ENCODE assay signal across 1 cellular context in genomic region chr14:92352158-92352985, GRCh38.
TF ChIP-seq lines count a peak whose summit lies in the region.

No MANE protein-coding gene starts in this region.

TF ChIP-seq in GM12878, 131 proteins besides CTCF, POLR2A, EP300 and RAD21 (continued from another document):
- no peak for TF ChIP-seq CEBPZ (IDR thresholded peaks at IDR 0.05; ENCODE audit: low read depth, low read length)
- no peak for TF ChIP-seq USF1 (IDR thresholded peaks at IDR 0.05; ENCODE audit: borderline replicate concordance, extremely low read length, insufficient read depth, low read depth, low read length)
- no peak for TF ChIP-seq SMARCA5 (IDR thresholded peaks at IDR 0.05)
- no peak for TF ChIP-seq HDGF (IDR thresholded peaks at IDR 0.05)
- TF ChIP-seq KLF5 (IDR thresholded peaks at IDR 0.05; ENCODE audit: partially characterized antibody) = no peak
- TF ChIP-seq PAX8 (IDR thresholded peaks at IDR 0.05) = no peak
- peak; percentile 47; the same call in 1 of the 2 replicates for TF ChIP-seq SMC3 (IDR thresholded peaks at IDR 0.05; ENCODE audit: borderline replicate concordance, low read length)
- TF ChIP-seq NRF1 (conservative IDR thresholded peaks at IDR 0.05; ENCODE audit: low read depth, low read length) = no peak
- TF ChIP-seq PML (IDR thresholded peaks at IDR 0.05; ENCODE audit: low read length) = no peak
- TF ChIP-seq IRF4 (IDR thresholded peaks at IDR 0.05; ENCODE audit: low read depth, low read length) = no peak
- no peak for TF ChIP-seq KAT2A (conservative IDR thresholded peaks at IDR 0.05; ENCODE audit: control insufficient read depth, low read depth, low read length)
- no peak for TF ChIP-seq CBX5 (IDR thresholded peaks at IDR 0.05; ENCODE audit: low read depth)
- no peak for TF ChIP-seq ZBTB4 (CRISPR knock-in tag; IDR thresholded peaks at IDR 0.05)
